Comparison of ENCODE assay signal across 8 cellular contexts in the genomic region with DNA sequence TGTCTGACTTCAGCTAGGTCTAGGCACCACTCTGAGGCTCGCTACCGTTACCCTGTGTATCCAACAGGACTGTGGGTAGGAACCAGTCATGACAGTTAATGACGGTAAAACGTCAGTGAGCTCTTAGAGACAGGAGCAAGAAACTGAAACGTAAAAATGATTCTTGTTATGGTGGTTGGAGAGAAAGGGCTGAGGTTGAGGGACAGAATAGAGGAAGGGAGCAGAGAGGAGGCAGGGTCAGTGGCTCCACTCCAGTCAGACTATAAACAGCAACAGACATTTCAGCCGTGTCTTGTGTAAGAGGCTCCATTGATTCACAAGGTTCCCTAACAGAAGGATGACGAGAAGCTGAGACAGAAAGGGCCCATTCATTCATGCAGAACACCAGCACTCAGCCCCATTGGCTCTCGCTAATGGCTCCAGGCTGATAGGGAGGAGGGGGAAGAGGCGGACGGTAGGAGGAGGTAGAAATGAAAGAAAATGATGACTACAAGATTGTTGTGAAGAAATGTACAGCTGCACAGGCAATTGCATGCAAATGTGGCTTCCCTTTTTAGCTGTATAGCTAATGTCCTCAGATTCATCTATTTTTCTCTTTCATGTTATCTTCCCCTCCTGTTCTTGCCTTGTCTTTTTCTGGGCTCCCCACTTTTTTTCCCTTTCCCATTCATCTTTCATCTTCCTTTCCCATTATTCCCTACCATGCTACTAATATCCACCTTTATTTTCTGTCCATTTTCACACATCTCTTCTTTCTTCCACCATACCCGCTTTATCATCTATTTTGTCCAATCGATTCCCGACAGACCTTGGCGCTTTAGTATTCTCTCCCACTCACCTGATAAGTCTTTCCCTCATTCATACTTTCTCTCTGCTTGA. TPM values are rescaled to one million over a fixed set of nuclear protein-coding genes. Genes with fewer than 3 reads are reported as not detected.
DNase-seq lines count a peak whose midpoint lies in the region; ATAC-seq and TF ChIP-seq lines count a peak whose summit lies in the region.

No MANE protein-coding gene starts in this region.

- H3K27me3 ChIP-seq in Loucy (ENCODE audit: insufficient read depth, low read length, poor library complexity, severe bottlenecking), result no peaks in the 10 kb centered on the region
- no peaks in the 10 kb centered on the region for H3K27me3 ChIP-seq in breast epithelium

- H3K4me3 ChIP-seq in Loucy (ENCODE audit: low read length, poor library complexity, severe bottlenecking) (no peak overlapping the region), breast epithelium (no peak overlapping the region)

- DNase-seq in breast epithelium (ENCODE audit: low spot score in 2 of 2) (peak in 1 of 2 donors; percentile 76), mesothelial cell of epicardium (ENCODE audit: low spot score in 2 of 2, unreplicated experiment in 2 of 2) (no peak), retina (no peak), NCI-H446 treated with DMSO at 0.1 percent for 48 hours (lab: John Stamatoyannopoulos, UW) (no peak)
- DNase-seq in activated CD8-positive, alpha-beta memory T cell treated with anti-CD3 and anti-CD28 coated beads, Interleukin-2, amount 50 U/mL, for 4 hours, result no peak

- H3K27me3 Mint-ChIP-seq in mesothelial cell of epicardium (ENCODE audit: low read depth), result peaks cover 9% of the 10 kb centered on the region

- peak overlapping the region; percentile 44; the same call in 1 of the 2 replicates for H2AFZ ChIP-seq in Loucy (ENCODE audit: low read length)

- TF ChIP-seq CTCF in Loucy (conservative IDR thresholded peaks at IDR 0.05; ENCODE audit: low read length) (no peak), breast epithelium (IDR thresholded peaks at IDR 0.05) (no peak), mesothelial cell of epicardium (IDR thresholded peaks at IDR 0.05; ENCODE audit: unreplicated experiment) (no peak)

- H3K4me2 ChIP-seq in Loucy (ENCODE audit: low read depth, low read length, poor library complexity, severe bottlenecking), result peak overlapping the region; percentile 24

- H3K9me3 ChIP-seq in Loucy (ENCODE audit: insufficient read depth, low read depth, low read length) (no peaks in the 10 kb centered on the region), breast epithelium (no peaks in the 10 kb centered on the region)

- H3K4me1 ChIP-seq in Loucy (ENCODE audit: insufficient read depth, low read length, poor library complexity, severe bottlenecking), result peaks cover 54% of the 10 kb centered on the region
- H3K4me1 ChIP-seq in breast epithelium, result peaks cover 0 to 6% of the 10 kb centered on the region in 2 donors

- intact Hi-C loops in breast epithelium (cut with DNase I; ENCODE audit: low total_unique reads), result no loop called here

- no peak for TF ChIP-seq POLR2A in breast epithelium (IDR thresholded peaks at IDR 0.05)

- ATAC-seq in GM18499 (IDR thresholded peaks at IDR 0.05; ENCODE audit: insufficient read depth, unreplicated experiment) (peak; percentile 43), GM21528 (IDR thresholded peaks at IDR 0.05; ENCODE audit: low FRiP score, unreplicated experiment) (peak; percentile 65)

- peak overlapping the region; percentile 41 for H3K9ac ChIP-seq in Loucy (ENCODE audit: low read depth, low read length, poor library complexity, severe bottlenecking)

- H3F3A ChIP-seq in Loucy (ENCODE audit: low read depth), result 0 out of 2 replicates have a peak, but pooled peaks cover 5% of the 10 kb centered on the region

- H3K9me2 ChIP-seq in Loucy (replicated peaks; ENCODE audit: low read depth, low read length), result no peaks in the 10 kb centered on the region

- H3K4me1 Mint-ChIP-seq in mesothelial cell of epicardium, result peaks cover 30% of the 10 kb centered on the region

- H3K9me3 Mint-ChIP-seq in mesothelial cell of epicardium, result no peaks in the 10 kb centered on the region

- no peaks in the 10 kb centered on the region for H3K36me3 Mint-ChIP-seq in mesothelial cell of epicardium

- no peaks in the 10 kb centered on the region for H3K36me3 ChIP-seq in Loucy (ENCODE audit: insufficient read depth, low read length)
- H3K36me3 ChIP-seq in breast epithelium, result no peaks in the 10 kb centered on the region

- H3K27ac Mint-ChIP-seq in mesothelial cell of epicardium, result peak overlapping the region; percentile 63

- no peaks in the 10 kb centered on the region for H4K20me1 ChIP-seq in Loucy (ENCODE audit: insufficient read depth, low read length, poor library complexity, severe bottlenecking)

- peak overlapping the region; percentile 72 to 78 for H3K27ac ChIP-seq in breast epithelium

- no peak overlapping the region for H3K4me3 Mint-ChIP-seq in mesothelial cell of epicardium

- no peaks in the 10 kb centered on the region for H3K79me2 ChIP-seq in Loucy (ENCODE audit: insufficient read depth, low read length)

RNA-seq across cellular contexts. Expression of gene ETS1, which starts 34.3 kb away (rescaled TPM):
- total RNA-seq in breast epithelium (10 to 100 TPM; 65.6 to 92.1 (median 73.2) TPM), mesothelial cell of epicardium (29.7 to 30.0 TPM (median 30.0 TPM) in 3 replicates)
